11 cellular contexts compared by ENCODE assay signal in genomic region chr17:80998388-80999223, GRCh38.
"Had no signal": no experiment of that assay in that cellular context is flagged by ENCODE, and none has a peak within 500 bp of the region (broad histone marks: within the 10 kb centered on the region; RNA-seq: fewer than 3 reads in every experiment).

No MANE protein-coding gene starts in this region.

- H3K9me3 ChIP-seq: left ventricle myocardium inferior, transverse colon, vagina had no signal

- H3K4me3 Mint-ChIP-seq: activated B cell treated with CpG ODN at 0.5 μM for 24 hours; naive thymus-derived CD4-positive, alpha-beta T cell; stimulated activated naive B cell treated with anti-CD40 and anti-IgM and Interleukin-4, amounts not matched to agents 10 μg/mL and 1 μg/mL and 100 μg/mL, for 72 hours had no signal

- ATAC-seq: naive thymus-derived CD4-positive, alpha-beta T cell; stimulated activated naive B cell treated with anti-CD40 and anti-IgM and Interleukin-4, amounts not matched to agents 10 μg/mL and 1 μg/mL and 100 μg/mL, for 72 hours had no signal

- H3K4me3 ChIP-seq: left ventricle myocardium inferior, transverse colon, vagina had no signal

- H3K9me3 Mint-ChIP-seq: activated B cell treated with CpG ODN at 0.5 μM for 24 hours; naive thymus-derived CD4-positive, alpha-beta T cell; stimulated activated naive B cell treated with anti-CD40 and anti-IgM and Interleukin-4, amounts not matched to agents 10 μg/mL and 1 μg/mL and 100 μg/mL, for 72 hours had no signal

- H3K27ac Mint-ChIP-seq: activated B cell treated with CpG ODN at 0.5 μM for 24 hours; stimulated activated naive B cell treated with anti-CD40 and anti-IgM and Interleukin-4, amounts not matched to agents 10 μg/mL and 1 μg/mL and 100 μg/mL, for 72 hours had no signal

- H3K27me3 ChIP-seq: vagina had no signal

- DNase-seq: activated B cell treated with CpG ODN at 0.5 μM for 24 hours; activated CD4-positive, alpha-beta T cell treated with anti-CD3 and anti-CD28 coated beads for 48 hours; activated CD8-positive, alpha-beta memory T cell treated with anti-CD3 and anti-CD28 coated beads, Interleukin-2, amount 50 U/mL, for 48 hours; dermis blood vessel endothelial cell; left ventricle myocardium inferior; naive thymus-derived CD4-positive, alpha-beta T cell; retina; stimulated activated CD4-positive, alpha-beta T cell treated with anti-CD3 and anti-CD28 coated beads, Interleukin-2, amount 100 ng/mL, for 48 hours; stimulated activated naive B cell treated with anti-CD40 and anti-IgM and Interleukin-4, amounts not matched to agents 10 μg/mL and 1 μg/mL and 100 μg/mL, for 72 hours; transverse colon had no signal

- H3K27ac ChIP-seq: left ventricle myocardium inferior, transverse colon, vagina had no signal
